ENCODE assay signal across 26 cellular contexts in genomic region chr7:133349101-133349500, GRCh38.
DNase-seq lines count a peak whose midpoint lies in the region; ATAC-seq and TF ChIP-seq lines count a peak whose summit lies in the region.
"Had no signal": no experiment of that assay in that cellular context is flagged by ENCODE, and none has a peak within 500 bp of the region (broad histone marks: within the 10 kb centered on the region; RNA-seq: fewer than 3 reads in every experiment).

No MANE protein-coding gene starts in this region.

- TF ChIP-seq CTCF in natural killer cell (IDR thresholded peaks at IDR 0.05) (no peak), heart right ventricle (IDR thresholded peaks at IDR 0.05) (no peak)

- peaks cover 36% of the 10 kb centered on the region for H3K36me3 Mint-ChIP-seq in natural killer cell treated with Interleukin-12 subunit alpha and Interleukin-12 subunit beta and Interleukin-15 and Interleukin-18, amount 100 ng/mL, for 72 hours
- peaks cover 21% of the 10 kb centered on the region for H3K36me3 Mint-ChIP-seq in natural killer cell

- no peak overlapping the region for H3K4me3 ChIP-seq in heart right ventricle
- H3K4me3 ChIP-seq: esophagus squamous epithelium, lower lobe of right lung, skin epidermis had no signal

- intact Hi-C loops in natural killer cell (cut with micrococcal nuclease), result no loop called here
- intact Hi-C loops in heart right ventricle (cut with DNase I), result no loop called here

- no peak for DNase-seq in natural killer cell treated with Interleukin-12 subunit alpha and Interleukin-12 subunit beta and Interleukin-15 and Interleukin-18, amount 100 ng/mL, for 72 hours (ENCODE audit: low spot score)
- DNase-seq in natural killer cell (no peak), heart right ventricle (no peak), NCI-H1694 treated with DMSO at 0.1 percent for 48 hours (lab: John Stamatoyannopoulos, UW) (no peak)
- DNase-seq: activated CD4-positive, alpha-beta memory T cell treated with anti-CD3 and anti-CD28 coated beads for 36 hours; activated naive CD8-positive, alpha-beta T cell treated with anti-CD3 and anti-CD28 coated beads, Interleukin-2, amount 10 ng/mL, durations not matched to agents 7 days and 5 days; CD8-positive, alpha-beta memory T cell; central memory CD4-positive, alpha-beta T cell; DMS 273 treated with DMSO at 0.1 percent for 48 hours; esophagus squamous epithelium; foreskin melanocyte; KBM-7; lower lobe of right lung; NCI-H1436; NCI-H2107; NCI-H446 treated with DMSO at 0.1 percent for 48 hours; retina; trophoblast cell had no signal

- ATAC-seq in natural killer cell treated with Interleukin-12 subunit alpha and Interleukin-12 subunit beta and Interleukin-15 and Interleukin-18, amount 100 ng/mL, for 72 hours, result peak; percentile 49 to 81
- ATAC-seq in natural killer cell (no peak), GM21360 (IDR thresholded peaks at IDR 0.05; ENCODE audit: unreplicated experiment) (peak; percentile 66), HG03354 (IDR thresholded peaks at IDR 0.05; ENCODE audit: poor library complexity, severe bottlenecking, unreplicated experiment) (peak; percentile 59), HG03095 (IDR thresholded peaks at IDR 0.05; ENCODE audit: unreplicated experiment) (no peak), heart right ventricle (no peak), GM19467 (IDR thresholded peaks at IDR 0.05; ENCODE audit: unreplicated experiment) (no peak)
- ATAC-seq: lower lobe of right lung had no signal

- H3K9me3 Mint-ChIP-seq in natural killer cell treated with Interleukin-12 subunit alpha and Interleukin-12 subunit beta and Interleukin-15 and Interleukin-18, amount 100 ng/mL, for 72 hours, result peaks cover 14% of the 10 kb centered on the region
- peaks cover 3 to 17% of the 10 kb centered on the region in 2 donors for H3K9me3 Mint-ChIP-seq in natural killer cell

- H3K9me3 ChIP-seq in heart right ventricle, result peaks cover 0 to 37% (median 12%) of the 10 kb centered on the region in 11 donors

- H3K27me3 Mint-ChIP-seq in natural killer cell treated with Interleukin-12 subunit alpha and Interleukin-12 subunit beta and Interleukin-15 and Interleukin-18, amount 100 ng/mL, for 72 hours, result no peaks in the 10 kb centered on the region
- no peaks in the 10 kb centered on the region for H3K27me3 Mint-ChIP-seq in natural killer cell (ENCODE audit: low read depth in 2 of 2)
- H3K27me3 Mint-ChIP-seq: activated CD4-positive, alpha-beta memory T cell treated with anti-CD3 and anti-CD28 coated beads for 36 hours; activated naive CD8-positive, alpha-beta T cell treated with anti-CD3 and anti-CD28 coated beads, Interleukin-2, amount 10 ng/mL, durations not matched to agents 7 days and 5 days; B cell; CD8-positive, alpha-beta memory T cell had no signal

- no peaks in the 10 kb centered on the region for H3K36me3 ChIP-seq in heart right ventricle
- H3K36me3 ChIP-seq: esophagus squamous epithelium, lower lobe of right lung had no signal

- H3K27ac ChIP-seq in heart right ventricle, result no peak overlapping the region
- H3K27ac ChIP-seq: esophagus squamous epithelium, lower lobe of right lung, RWPE1, skin epidermis had no signal

- H3K4me3 Mint-ChIP-seq in natural killer cell treated with Interleukin-12 subunit alpha and Interleukin-12 subunit beta and Interleukin-15 and Interleukin-18, amount 100 ng/mL, for 72 hours, result peak overlapping the region; percentile 11
- no peak overlapping the region for H3K4me3 Mint-ChIP-seq in natural killer cell
- H3K4me3 Mint-ChIP-seq: activated CD4-positive, alpha-beta memory T cell treated with anti-CD3 and anti-CD28 coated beads for 36 hours; activated naive CD8-positive, alpha-beta T cell treated with anti-CD3 and anti-CD28 coated beads, Interleukin-2, amount 10 ng/mL, durations not matched to agents 7 days and 5 days; B cell; CD8-positive, alpha-beta memory T cell; nephron had no signal

- WGBS in heart right ventricle, 2 donors, result 99% methylated on average over 2 of the region's 2 CpGs

- no peaks in the 10 kb centered on the region for H3K27me3 ChIP-seq in heart right ventricle
- H3K27me3 ChIP-seq: esophagus squamous epithelium had no signal

- H3K4me1 ChIP-seq in heart right ventricle, result peaks cover 0 to 17% (median 6%) of the 10 kb centered on the region in 9 donors
- H3K4me1 ChIP-seq: esophagus squamous epithelium, lower lobe of right lung had no signal

- peak overlapping the region in 1 of 2 donors; percentile 40 for H3K27ac Mint-ChIP-seq in natural killer cell treated with Interleukin-12 subunit alpha and Interleukin-12 subunit beta and Interleukin-15 and Interleukin-18, amount 100 ng/mL, for 72 hours
- no peak overlapping the region for H3K27ac Mint-ChIP-seq in natural killer cell
- H3K27ac Mint-ChIP-seq: activated CD4-positive, alpha-beta memory T cell treated with anti-CD3 and anti-CD28 coated beads for 36 hours; activated naive CD8-positive, alpha-beta T cell treated with anti-CD3 and anti-CD28 coated beads, Interleukin-2, amount 10 ng/mL, durations not matched to agents 7 days and 5 days; B cell; CD8-positive, alpha-beta memory T cell; nephron had no signal

- H3K4me1 Mint-ChIP-seq in natural killer cell treated with Interleukin-12 subunit alpha and Interleukin-12 subunit beta and Interleukin-15 and Interleukin-18, amount 100 ng/mL, for 72 hours (ENCODE audit: low read depth in 2 of 2), result peaks cover 18 to 20% of the 10 kb centered on the region in 2 donors
- H3K4me1 Mint-ChIP-seq in natural killer cell, result peaks cover 11 to 33% of the 10 kb centered on the region in 2 donors
- H3K4me1 Mint-ChIP-seq: B cell, nephron had no signal

Comparison
In these comparisons a context has a peak if more than half of its experiments do, and no peak if none do; other contexts are left out.
1. ATAC-seq: peak in natural killer cell treated with Interleukin-12 subunit alpha and Interleukin-12 subunit beta and Interleukin-15 and Interleukin-18, amount 100 ng/mL, for 72 hours (2 of 2), GM21360 (single experiment) and HG03354 (single experiment); none in natural killer cell (0 of 3), HG03095 (single experiment), heart right ventricle (0 of 8) and GM19467 (single experiment).